Comparison of ENCODE assay signal across 1 cellular context in the genomic region with DNA sequence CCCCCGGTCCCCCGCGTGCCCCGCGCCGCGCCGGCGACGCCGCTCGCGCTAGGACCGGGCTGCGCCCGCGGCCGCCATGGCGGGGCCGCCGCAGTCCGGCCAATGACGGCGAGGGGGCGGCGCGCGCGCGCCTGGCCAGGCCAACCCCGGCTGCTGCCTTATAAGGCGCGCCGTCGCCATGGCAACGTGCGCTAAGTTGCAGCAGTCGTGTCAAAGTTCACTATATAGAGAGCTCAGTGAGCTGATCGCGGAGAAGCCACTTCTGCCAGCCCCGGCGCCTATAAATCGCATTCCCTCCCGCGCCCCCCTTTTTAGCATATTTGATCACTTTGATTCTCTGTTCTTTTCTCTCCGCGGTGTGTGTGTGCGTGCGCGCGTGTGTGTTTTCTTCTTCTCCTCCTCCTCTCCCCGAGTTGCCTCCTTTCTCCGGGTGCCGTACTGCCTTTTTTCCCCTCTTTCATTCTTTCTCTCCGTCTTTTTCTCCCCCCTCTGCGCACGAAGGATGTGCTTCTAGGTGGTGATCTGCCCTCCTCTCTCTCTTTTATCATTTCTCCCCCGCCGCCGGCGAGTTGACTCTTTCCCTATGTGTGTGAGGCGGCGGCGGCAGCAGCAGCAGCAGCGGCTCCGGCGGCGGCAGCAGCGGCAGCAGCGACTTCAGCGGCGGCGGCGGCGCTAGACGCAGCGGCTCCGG.
TF ChIP-seq lines count a peak whose summit lies in the region.

Gene NR2F2 (plus strand): TSS at position 251 of the 691 bp plus-strand sequence. CDS start 1,406 bp downstream, outside the sequence.

TF ChIP-seq in WTC11, 78 proteins besides CTCF, POLR2A, EP300 and RAD21 (continued from another document):
- TF ChIP-seq, protein P1, sequence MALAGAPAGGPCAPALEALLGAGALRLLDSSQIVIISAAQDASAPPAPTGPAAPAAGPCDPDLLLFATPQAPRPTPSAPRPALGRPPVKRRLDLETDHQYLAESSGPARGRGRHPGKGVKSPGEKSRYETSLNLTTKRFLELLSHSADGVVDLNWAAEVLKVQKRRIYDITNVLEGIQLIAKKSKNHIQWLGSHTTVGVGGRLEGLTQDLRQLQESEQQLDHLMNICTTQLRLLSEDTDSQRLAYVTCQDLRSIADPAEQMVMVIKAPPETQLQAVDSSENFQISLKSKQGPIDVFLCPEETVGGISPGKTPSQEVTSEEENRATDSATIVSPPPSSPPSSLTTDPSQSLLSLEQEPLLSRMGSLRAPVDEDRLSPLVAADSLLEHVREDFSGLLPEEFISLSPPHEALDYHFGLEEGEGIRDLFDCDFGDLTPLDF (CRISPR knock-in tag; IDR thresholded peaks at IDR 0.05), result no peak
